ENCODE assay signal across 9 cellular contexts in genomic region chr20:62816031-62816878, GRCh38. TPM values are rescaled to one million over a fixed set of nuclear protein-coding genes. Genes with fewer than 3 reads are reported as not detected.
DNase-seq lines count a peak whose midpoint lies in the region; ATAC-seq, FAIRE-seq and TF ChIP-seq lines count a peak whose summit lies in the region.
"Had no signal": no experiment of that assay in that cellular context is flagged by ENCODE, and none has a peak within 500 bp of the region (broad histone marks: within the 10 kb centered on the region; RNA-seq: fewer than 3 reads in every experiment).

No MANE protein-coding gene starts in this region.

- whole genome bisulfite sequencing in lung, 2 donors: 2 to 4% methylated on average over 48 to 56 of the region's 56 CpGs

- H3K9ac ChIP-seq in astrocyte (ENCODE audit: low read length): no peak overlapping the region

- H3K9me3 ChIP-seq in astrocyte (ENCODE audit: insufficient read depth, low read depth, low read length) (no peaks in the 10 kb centered on the region), lung (ENCODE audit: control insufficient read depth in 2 of 2, insufficient read depth in 1 of 2, low read length in 1 of 2) (peaks cover 0 to 7% of the 10 kb centered on the region in 2 donors)

- H3K27ac ChIP-seq in astrocyte (ENCODE audit: low read depth, low read length) (no peak overlapping the region), lung (ENCODE audit: low read depth in 1 of 2, low read length in 1 of 2) (no peak overlapping the region)

- H3K4me2 ChIP-seq in astrocyte (ENCODE audit: low read length): peak overlapping the region; percentile 75

- H3K27me3 ChIP-seq in astrocyte (ENCODE audit: insufficient read depth, low read length) (peaks cover 15% of the 10 kb centered on the region), lung (ENCODE audit: control insufficient read depth, insufficient read depth) (peaks cover 2% of the 10 kb centered on the region)

- H3K36me3 ChIP-seq in astrocyte (ENCODE audit: insufficient read depth, low read length) (no peaks in the 10 kb centered on the region), lung (ENCODE audit: control insufficient read depth in 2 of 2, insufficient read depth in 2 of 2, low read length in 2 of 2) (peaks cover 2 to 26% of the 10 kb centered on the region in 2 donors)

- DNase-seq in natural killer cell (no peak), astrocyte (ENCODE audit: low read depth) (no peak), lung (ENCODE audit: low spot score) (no peak), pons (ENCODE audit: low spot score) (no peak), HK-2 (ENCODE audit: unreplicated experiment) (no peak), NCI-H1694 (lab: John Stamatoyannopoulos, UW) (no peak)
- DNase-seq in natural killer cell treated with Interleukin-12 subunit alpha and Interleukin-12 subunit beta and Interleukin-15 and Interleukin-18, amount 100 ng/mL, for 72 hours (ENCODE audit: low spot score): no peak

- FAIRE-seq in astrocyte (lab: Jason Lieb, UNC): no peak

- H3K4me3 Mint-ChIP-seq in natural killer cell (peak overlapping the region; percentile 13), astrocyte (ENCODE audit: unreplicated experiment) (peak overlapping the region; percentile 81)
- H3K4me3 Mint-ChIP-seq in natural killer cell treated with Interleukin-12 subunit alpha and Interleukin-12 subunit beta and Interleukin-15 and Interleukin-18, amount 100 ng/mL, for 72 hours: no peak overlapping the region

- H3K9me3 Mint-ChIP-seq in natural killer cell (no peaks in the 10 kb centered on the region), astrocyte (ENCODE audit: unreplicated experiment) (no peaks in the 10 kb centered on the region)
- no peaks in the 10 kb centered on the region for H3K9me3 Mint-ChIP-seq in natural killer cell treated with Interleukin-12 subunit alpha and Interleukin-12 subunit beta and Interleukin-15 and Interleukin-18, amount 100 ng/mL, for 72 hours

- H3K27ac Mint-ChIP-seq in natural killer cell (no peak overlapping the region), astrocyte (ENCODE audit: unreplicated experiment) (peak overlapping the region; percentile 86)
- H3K27ac Mint-ChIP-seq in natural killer cell treated with Interleukin-12 subunit alpha and Interleukin-12 subunit beta and Interleukin-15 and Interleukin-18, amount 100 ng/mL, for 72 hours: no peak overlapping the region

- H3K4me1 Mint-ChIP-seq in natural killer cell: no peaks in the 10 kb centered on the region
- peaks cover 0 to 6% of the 10 kb centered on the region in 2 donors for H3K4me1 Mint-ChIP-seq in natural killer cell treated with Interleukin-12 subunit alpha and Interleukin-12 subunit beta and Interleukin-15 and Interleukin-18, amount 100 ng/mL, for 72 hours (ENCODE audit: low read depth in 2 of 2)
- peaks cover 17% of the 10 kb centered on the region for H3K4me1 Mint-ChIP-seq in astrocyte (ENCODE audit: low read depth, unreplicated experiment)

- intact Hi-C loops in natural killer cell (cut with micrococcal nuclease): no loop called here

- TF ChIP-seq CTCF in natural killer cell (IDR thresholded peaks at IDR 0.05) (no peak), astrocyte (IDR thresholded peaks at IDR 0.05; ENCODE audit: insufficient read depth, low read depth, low read length) (no peak), lung (IDR thresholded peaks at IDR 0.05; ENCODE audit: control extremely low read depth, extremely low read depth) (no peak)

- ATAC-seq in natural killer cell (peak in 2 of 3 donors; percentile 26 to 36), lung (ENCODE audit: insufficient read depth, low FRiP score) (no peak), GM21423 (IDR thresholded peaks at IDR 0.05; ENCODE audit: unreplicated experiment) (no peak)
- no peak for ATAC-seq in natural killer cell treated with Interleukin-12 subunit alpha and Interleukin-12 subunit beta and Interleukin-15 and Interleukin-18, amount 100 ng/mL, for 72 hours

- H3K4me1 ChIP-seq in astrocyte (ENCODE audit: insufficient read depth, low read length) (peaks cover 32% of the 10 kb centered on the region), lung (ENCODE audit: control insufficient read depth in 2 of 2, insufficient read depth in 2 of 2, low read length in 2 of 2) (peaks cover 0 to 12% of the 10 kb centered on the region in 2 donors)

- peaks cover 0 to 11% of the 10 kb centered on the region in 2 donors for H3K27me3 Mint-ChIP-seq in natural killer cell (ENCODE audit: low read depth in 2 of 2)
- peaks cover 0 to 2% of the 10 kb centered on the region in 2 donors for H3K27me3 Mint-ChIP-seq in natural killer cell treated with Interleukin-12 subunit alpha and Interleukin-12 subunit beta and Interleukin-15 and Interleukin-18, amount 100 ng/mL, for 72 hours
- peaks cover 2% of the 10 kb centered on the region for H3K27me3 Mint-ChIP-seq in astrocyte (ENCODE audit: low read depth, unreplicated experiment)

- no peak overlapping the region for H3K4me3 ChIP-seq in astrocyte (ENCODE audit: insufficient read depth, low read depth, low read length)
- H3K4me3 ChIP-seq in lung: peak overlapping the region; percentile 5

- peak overlapping the region; percentile 26 for H2AFZ ChIP-seq in astrocyte (ENCODE audit: low read depth, low read length)

- H4K20me1 ChIP-seq in astrocyte (ENCODE audit: insufficient read depth, low read length): peaks cover 13% of the 10 kb centered on the region

- no peaks in the 10 kb centered on the region for H3K79me2 ChIP-seq in astrocyte (ENCODE audit: insufficient read depth, low read length)

- H3K36me3 Mint-ChIP-seq in natural killer cell (no peaks in the 10 kb centered on the region), astrocyte (ENCODE audit: low read depth, unreplicated experiment) (no peaks in the 10 kb centered on the region)
- H3K36me3 Mint-ChIP-seq in natural killer cell treated with Interleukin-12 subunit alpha and Interleukin-12 subunit beta and Interleukin-15 and Interleukin-18, amount 100 ng/mL, for 72 hours: no peaks in the 10 kb centered on the region

RNA-seq across cellular contexts. Expression of gene COL9A3, which starts 0.6 kb away (rescaled TPM):
- 1 to 10 TPM in 1 of 3 donors, not detected in 2; 1.9 TPM for total RNA-seq in natural killer cell
- not detected for total RNA-seq in natural killer cell treated with Interleukin-12 subunit alpha and Interleukin-12 subunit beta and Interleukin-15 and Interleukin-18, amount 100 ng/mL, for 72 hours
- 43.0 and 54.3 TPM in 2 replicates for total RNA-seq in astrocyte
- 10 to 100 TPM in 1 of 2 donors, under 1 TPM in 1; 0.55 to 26.1 TPM for total RNA-seq in lung
- 1 to 10 TPM; 3.7 to 4.2 TPM for polyA plus RNA-seq in lung
- total RNA-seq: mononuclear cell had no signal

RNA-seq across cellular contexts. Expression of gene OGFR, which starts 11.6 kb away (rescaled TPM):
- 10 to 100 TPM; 71.0 to 84.0 (median 83.0) TPM for total RNA-seq in natural killer cell
- 10 to 100 TPM; 75.9 to 88.7 TPM for total RNA-seq in natural killer cell treated with Interleukin-12 subunit alpha and Interleukin-12 subunit beta and Interleukin-15 and Interleukin-18, amount 100 ng/mL, for 72 hours
- 93.4 and 96.5 TPM in 2 replicates for total RNA-seq in astrocyte
- total RNA-seq in lung: 10 to 100 TPM; 38.0 to 60.6 TPM
- 10 to 100 TPM; 67.2 to 73.1 TPM for polyA plus RNA-seq in lung

RNA-seq across cellular contexts. Expression of gene MRGBP, which starts 20.0 kb away (rescaled TPM):
- total RNA-seq in natural killer cell: 10 to 100 TPM in 2 of 3 donors, 1 to 10 TPM in 1; 8.3 to 12.8 (median 10.0) TPM
- 10 to 100 TPM; 14.4 to 19.3 TPM for total RNA-seq in natural killer cell treated with Interleukin-12 subunit alpha and Interleukin-12 subunit beta and Interleukin-15 and Interleukin-18, amount 100 ng/mL, for 72 hours
- 18.7 and 19.3 TPM in 2 replicates for total RNA-seq in astrocyte
- total RNA-seq in lung: 10 to 100 TPM in 1 of 2 donors, 1 to 10 TPM in 1; 7.5 to 12.5 TPM
- polyA plus RNA-seq in lung: 10 to 100 TPM in 1 of 2 donors, 1 to 10 TPM in 1; 7.4 to 10.3 TPM

RNA-seq across cellular contexts. Expression of gene TCFL5, which starts 45.4 kb away (rescaled TPM):
- total RNA-seq in natural killer cell (1 to 10 TPM; 5.1 to 8.0 (median 6.4) TPM), astrocyte (11.0 and 13.5 TPM in 2 replicates), lung (1 to 10 TPM; 8.2 to 8.6 TPM)
- total RNA-seq in natural killer cell treated with Interleukin-12 subunit alpha and Interleukin-12 subunit beta and Interleukin-15 and Interleukin-18, amount 100 ng/mL, for 72 hours: 1 to 10 TPM; 4.1 to 5.9 TPM
- 1 to 10 TPM; 3.8 to 3.9 TPM for polyA plus RNA-seq in lung

Comparison
In these comparisons a context has a peak if more than half of its experiments do, and no peak if none do; other contexts are left out.
1. ATAC-seq: peak in natural killer cell (2 of 3); none in natural killer cell treated with Interleukin-12 subunit alpha and Interleukin-12 subunit beta and Interleukin-15 and Interleukin-18, amount 100 ng/mL, for 72 hours (0 of 2), lung (single experiment) and GM21423 (single experiment).